In genomic region chr4:36549992-36550391, GRCh38 we compare ENCODE assay signal across 22 cellular contexts.
"Had no signal": no experiment of that assay in that cellular context is flagged by ENCODE, and none has a peak within 500 bp of the region (broad histone marks: within the 10 kb centered on the region; RNA-seq: fewer than 3 reads in every experiment).

No MANE protein-coding gene starts in this region.

- H3K4me1 ChIP-seq: esophagus muscularis mucosa, heart right ventricle, left lung, parathyroid adenoma, stomach, thyroid gland had no signal

- DNase-seq: effector CD8-positive, alpha-beta T cell; endodermal cell; foreskin melanocyte; glutamatergic neuron; heart right ventricle; hippocampal formation; left cardiac atrium; left lung; mesenchymal stem cell; mucosa of descending colon; naive B cell; stimulated activated CD4-positive, alpha-beta T cell treated with anti-CD3 and anti-CD28 coated beads, Interleukin-2, amount 100 ng/mL, for 24 hours; stimulated activated CD4-positive, alpha-beta T cell treated with anti-CD3 and anti-CD28 coated beads, Interleukin-4, amount 100 ng/mL, for 24 hours; stimulated activated naive CD4-positive, alpha-beta T cell treated with Interleukin-2 at 50 U/mL for 16 hours; stomach; thyroid gland had no signal

- H3K36me3 ChIP-seq: esophagus muscularis mucosa, heart right ventricle, left lung, stomach, thyroid gland had no signal

- H3K9me3 ChIP-seq: esophagus muscularis mucosa, heart right ventricle, left lung, mucosa of descending colon, stomach, thyroid gland had no signal

- H3K27ac ChIP-seq: esophagus muscularis mucosa, heart right ventricle, left lung, parathyroid adenoma, stomach, thyroid gland had no signal

- H3K27me3 ChIP-seq: esophagus muscularis mucosa, heart right ventricle, left lung, stomach, thyroid gland had no signal

- FAIRE-seq: islet of Langerhans had no signal

- H3K4me3 ChIP-seq: esophagus muscularis mucosa, heart right ventricle, left lung, mucosa of descending colon, stomach, thyroid gland had no signal

- ATAC-seq: heart right ventricle; left cardiac atrium; left lung; mucosa of descending colon; natural killer cell treated with Interleukin-12 subunit alpha and Interleukin-12 subunit beta and Interleukin-15 and Interleukin-18, amount 100 ng/mL, for 72 hours; sciatic nerve; stimulated activated effector memory CD8-positive, alpha-beta T cell treated with anti-CD3 and anti-CD28 coated beads, Interleukin-12 subunit alpha, Interleukin-12 subunit beta, amount 100 ng/mL, for 72 hours had no signal
